Comparison of ENCODE assay signal across 16 cellular contexts in genomic region chr18:63132819-63133200, GRCh38.
A peak's percentile ranks its signal among the peaks of the same experiment; 100 is the strongest.
DNase-seq lines count a peak whose midpoint lies in the region; ATAC-seq and TF ChIP-seq lines count a peak whose summit lies in the region.
"Had no signal": no experiment of that assay in that cellular context is flagged by ENCODE, and none has a peak within 500 bp of the region (broad histone marks: within the 10 kb centered on the region; RNA-seq: fewer than 3 reads in every experiment).

No MANE protein-coding gene starts in this region.

- H4K20me1 ChIP-seq in BLaER1 (no peaks in the 10 kb centered on the region), DOHH2 (ENCODE audit: control insufficient read depth, insufficient read depth, low read depth, low read length) (no peaks in the 10 kb centered on the region)

- no peak overlapping the region for H3K4me3 ChIP-seq in BLaER1
- peak overlapping the region; percentile 47 for H3K4me3 ChIP-seq in DOHH2 (ENCODE audit: low read length)
- H3K4me3 ChIP-seq in mucosa of descending colon = no peak overlapping the region
- H3K4me3 ChIP-seq: gastroesophageal sphincter, ovary, SJCRH30 had no signal

- H3K9me3 ChIP-seq in BLaER1 (no peaks in the 10 kb centered on the region; the same call in 1 of the 2 replicates), DOHH2 (ENCODE audit: control insufficient read depth, insufficient read depth, low read length) (no peaks in the 10 kb centered on the region), mucosa of descending colon (no peaks in the 10 kb centered on the region)
- H3K9me3 ChIP-seq: gastroesophageal sphincter, ovary, SJCRH30 had no signal

- H3K4me2 ChIP-seq in BLaER1 (no peak overlapping the region; the same call in 1 of the 2 replicates), DOHH2 (ENCODE audit: low read length) (peak overlapping the region; percentile 51)

- no peaks in the 10 kb centered on the region for H3K27me3 Mint-ChIP-seq in naive thymus-derived CD8-positive, alpha-beta T cell

- ATAC-seq in mucosa of descending colon (peak; percentile 84), GM19328 (IDR thresholded peaks at IDR 0.05; ENCODE audit: unreplicated experiment) (no peak)
- ATAC-seq in naive thymus-derived CD8-positive, alpha-beta T cell = no peak
- ATAC-seq: gastroesophageal sphincter had no signal

- no peaks in the 10 kb centered on the region for H3K9me2 ChIP-seq in DOHH2 (replicated peaks; ENCODE audit: control insufficient read depth, low read length)

- peak overlapping the region; percentile 36; the same call in 1 of the 2 replicates for H3K27ac ChIP-seq in BLaER1
- peak overlapping the region; percentile 94 for H3K27ac ChIP-seq in DOHH2 (ENCODE audit: low read depth, low read length)
- H3K27ac ChIP-seq in VCaP = peak overlapping the region; percentile 19; the same call in 1 of the 2 replicates
- H3K27ac ChIP-seq: ovary, SJCRH30 had no signal

- intact Hi-C loops in mucosa of descending colon (cut with DNase I, micrococcal nuclease) = loop anchor here (5.0 kb wide), 1 partner anchor 189 kb away; no protein-coding TSS in a partner anchor

- TF ChIP-seq CTCF in DOHH2 (IDR thresholded peaks at IDR 0.05; ENCODE audit: low read depth, low read length, poor library complexity, severe bottlenecking) (no peak), VCaP (conservative IDR thresholded peaks at IDR 0.05) (no peak), mucosa of descending colon (IDR thresholded peaks at IDR 0.05) (no peak)

- H3K4me1 ChIP-seq in BLaER1 = peaks cover 90% of the 10 kb centered on the region
- peaks cover 100% of the 10 kb centered on the region for H3K4me1 ChIP-seq in DOHH2 (ENCODE audit: control insufficient read depth, low read length)
- H3K4me1 ChIP-seq in mucosa of descending colon (ENCODE audit: low read depth) = peaks cover 23% of the 10 kb centered on the region

- no peaks in the 10 kb centered on the region for H3K9me3 Mint-ChIP-seq in naive thymus-derived CD8-positive, alpha-beta T cell
- H3K9me3 Mint-ChIP-seq: activated naive CD4-positive, alpha-beta T cell treated with anti-CD3 and anti-CD28 coated beads for 36 hours; immature natural killer cell; mesothelial cell of epicardium had no signal

- H3K36me3 Mint-ChIP-seq in naive thymus-derived CD8-positive, alpha-beta T cell = peaks cover 0 to 14% (median 0%) of the 10 kb centered on the region in 3 donors
- H3K36me3 Mint-ChIP-seq: mesothelial cell of epicardium had no signal

- DNase-seq in mucosa of descending colon (peak; percentile 71 to 77 (median 71)), EL (no peak)
- DNase-seq in naive thymus-derived CD8-positive, alpha-beta T cell = no peak
- DNase-seq in activated CD4-positive, alpha-beta T cell treated with anti-CD3 and anti-CD28 coated beads for 1 hour = no peak
- DNase-seq: activated naive CD4-positive, alpha-beta T cell treated with anti-CD3 and anti-CD28 coated beads for 36 hours; AML-193; immature natural killer cell; ovary; SJCRH30; substantia nigra had no signal

- peaks cover 27 to 46% (median 46%) of the 10 kb centered on the region in 4 donors for H3K4me1 Mint-ChIP-seq in naive thymus-derived CD8-positive, alpha-beta T cell

- peaks cover 67% of the 10 kb centered on the region for H3F3A ChIP-seq in DOHH2 (ENCODE audit: control insufficient read depth, insufficient read depth)

- no peaks in the 10 kb centered on the region for H3K27me3 ChIP-seq in BLaER1
- H3K27me3 ChIP-seq in DOHH2 (ENCODE audit: control insufficient read depth, low read length) = no peaks in the 10 kb centered on the region
- H3K27me3 ChIP-seq: gastroesophageal sphincter, ovary, SJCRH30 had no signal

- H3K36me3 ChIP-seq in BLaER1 (peaks cover 26% of the 10 kb centered on the region), DOHH2 (ENCODE audit: control insufficient read depth, low read length) (peaks cover 38% of the 10 kb centered on the region), mucosa of descending colon (ENCODE audit: low read depth) (no peaks in the 10 kb centered on the region)
- H3K36me3 ChIP-seq: ovary, SJCRH30 had no signal

- H3K4me3 Mint-ChIP-seq in naive thymus-derived CD8-positive, alpha-beta T cell = peak overlapping the region in 1 of 10 donors; percentile 49
- H3K4me3 Mint-ChIP-seq: activated naive CD4-positive, alpha-beta T cell treated with anti-CD3 and anti-CD28 coated beads for 36 hours; immature natural killer cell; mesothelial cell of epicardium had no signal

- H3K79me2 ChIP-seq in DOHH2 (ENCODE audit: control insufficient read depth, low read length) = peaks cover 96% of the 10 kb centered on the region

- peak overlapping the region in 5 of 10 donors; percentile 55 to 95 (median 68) for H3K27ac Mint-ChIP-seq in naive thymus-derived CD8-positive, alpha-beta T cell
- H3K27ac Mint-ChIP-seq: mesothelial cell of epicardium had no signal

- POLR2A ChIA-PET in naive thymus-derived CD8-positive, alpha-beta T cell (lab: Charles Lee) = interaction anchor here (1.6 to 2.7 kb wide), 3 partner anchors 29 to 187 kb away, joined by 6 to 14 read pairs (median 7); partner anchors contain the start of gene BCL2

- no peak overlapping the region for H3K9ac ChIP-seq in BLaER1

Comparison
In these comparisons a context has a peak if more than half of its experiments do, and no peak if none do; other contexts are left out.
1. H3K27ac ChIP-seq: peak in every context shown above with its lines; median percentile 94 in DOHH2; 36 in BLaER1; 19 in VCaP.
2. DNase-seq: peak in mucosa of descending colon (3 of 3); none in naive thymus-derived CD8-positive, alpha-beta T cell (0 of 10), activated CD4-positive, alpha-beta T cell treated with anti-CD3 and anti-CD28 coated beads for 1 hour (single experiment) and EL (single experiment).